9 cellular contexts compared by ENCODE assay signal in genomic region chr6:9250852-9251251, GRCh38.
DNase-seq lines count a peak whose midpoint lies in the region; ATAC-seq and TF ChIP-seq lines count a peak whose summit lies in the region.
"Had no signal": no experiment of that assay in that cellular context is flagged by ENCODE, and none has a peak within 500 bp of the region (broad histone marks: within the 10 kb centered on the region; RNA-seq: fewer than 3 reads in every experiment).

No MANE protein-coding gene starts in this region.

- peak; percentile 46 for DNase-seq in NCI-H1048 (lab: John Stamatoyannopoulos, UW)
- peak; percentile 65 for DNase-seq in iPS-NIHi7 (ENCODE audit: extremely low spot score)
- no peak for DNase-seq in hepatic stellate cell (ENCODE audit: low spot score)
- DNase-seq in activated CD8-positive, alpha-beta memory T cell treated with anti-CD3 and anti-CD28 coated beads, Interleukin-2, amount 50 U/mL, for 48 hours = no peak
- DNase-seq in middle frontal gyrus (ENCODE audit: extremely low spot score, low spot score) = no peak

- H3K36me3 ChIP-seq in DOHH2 (ENCODE audit: control insufficient read depth, low read length) = no peaks in the 10 kb centered on the region

- H3K79me2 ChIP-seq in DOHH2 (ENCODE audit: control insufficient read depth, low read length) = no peaks in the 10 kb centered on the region

- H3K27ac ChIP-seq in DOHH2 (ENCODE audit: low read depth, low read length) = no peak overlapping the region
- H3K27ac ChIP-seq in VCaP = no peak overlapping the region
- H3K27ac ChIP-seq: HL-60 had no signal

- no peak for ATAC-seq in HG02798 (IDR thresholded peaks at IDR 0.05; ENCODE audit: poor library complexity, unreplicated experiment)

- no peaks in the 10 kb centered on the region for H3K9me2 ChIP-seq in DOHH2 (replicated peaks; ENCODE audit: control insufficient read depth, low read length)

- no peaks in the 10 kb centered on the region for H3F3A ChIP-seq in DOHH2 (ENCODE audit: control insufficient read depth, insufficient read depth)

- H3K9me3 ChIP-seq in DOHH2 (ENCODE audit: control insufficient read depth, insufficient read depth, low read length) = no peaks in the 10 kb centered on the region

- H3K4me1 ChIP-seq in DOHH2 (ENCODE audit: control insufficient read depth, low read length) = no peaks in the 10 kb centered on the region

- peak; percentile 58 for TF ChIP-seq CTCF in DOHH2 (IDR thresholded peaks at IDR 0.05; ENCODE audit: low read depth, low read length, poor library complexity, severe bottlenecking)
- TF ChIP-seq CTCF in VCaP (conservative IDR thresholded peaks at IDR 0.05) = peak; percentile 61

- no peak overlapping the region for H3K4me2 ChIP-seq in DOHH2 (ENCODE audit: low read length)

- no peaks in the 10 kb centered on the region for H3K27me3 ChIP-seq in DOHH2 (ENCODE audit: control insufficient read depth, low read length)

- H3K4me3 ChIP-seq in DOHH2 (ENCODE audit: low read length) = no peak overlapping the region

- H4K20me1 ChIP-seq in DOHH2 (ENCODE audit: control insufficient read depth, insufficient read depth, low read depth, low read length) = no peaks in the 10 kb centered on the region

Comparison
In these comparisons a context has a peak if more than half of its experiments do, and no peak if none do; other contexts are left out.
1. DNase-seq: peak in NCI-H1048 (single experiment) and iPS-NIHi7 (single experiment); none in hepatic stellate cell (single experiment), activated CD8-positive, alpha-beta memory T cell treated with anti-CD3 and anti-CD28 coated beads, Interleukin-2, amount 50 U/mL, for 48 hours (single experiment) and middle frontal gyrus (single experiment).